10 cellular contexts compared by ENCODE assay signal in the genomic region with DNA sequence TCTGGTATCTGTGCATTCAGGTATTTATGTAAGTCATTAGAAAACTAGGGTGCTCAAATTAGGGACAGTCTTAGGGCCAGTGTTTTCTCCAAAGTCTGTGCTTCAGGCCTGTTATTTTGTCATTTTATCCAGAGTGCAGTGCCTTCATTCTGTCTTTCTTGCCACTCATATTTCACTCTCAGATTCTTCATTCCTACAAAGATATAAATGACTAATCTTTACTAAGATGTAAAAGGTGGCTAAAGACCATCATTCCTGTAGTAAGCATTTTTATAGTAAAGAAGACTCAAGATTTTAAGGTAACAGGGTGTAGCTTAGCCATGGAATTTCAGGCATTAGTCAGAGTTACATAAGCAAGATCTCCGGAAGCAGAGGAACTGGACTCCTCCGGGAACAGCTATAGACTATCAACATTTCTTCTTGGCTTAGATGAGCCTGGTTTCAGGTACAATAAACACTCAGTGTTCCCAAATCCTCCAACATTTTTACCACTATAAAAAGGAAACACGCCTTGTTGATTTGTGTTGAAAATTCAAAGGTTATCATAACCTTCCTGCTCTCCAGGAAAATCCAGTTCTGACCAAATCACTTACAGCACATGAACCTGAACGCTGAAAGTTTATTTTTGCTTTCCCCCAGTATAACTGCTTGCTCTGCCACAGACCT. TPM values are rescaled to one million over a fixed set of nuclear protein-coding genes. Genes with fewer than 3 reads are reported as not detected.
DNase-seq lines count a peak whose midpoint lies in the region; ATAC-seq, FAIRE-seq and TF ChIP-seq lines count a peak whose summit lies in the region.
"Had no signal": no experiment of that assay in that cellular context is flagged by ENCODE, and none has a peak within 500 bp of the region (broad histone marks: within the 10 kb centered on the region; RNA-seq: fewer than 3 reads in every experiment).

No MANE protein-coding gene starts in this region.

- ATAC-seq in mucosa of descending colon = peak; percentile 94

- intact Hi-C loops in mucosa of descending colon (cut with DNase I, micrococcal nuclease) = no loop called here

- H3K4me3 ChIP-seq in ACC112 (ENCODE audit: low read depth, low read length) (peak overlapping the region; percentile 39), esophagus (ENCODE audit: low read depth in 1 of 2, low read length in 2 of 2) (no peak overlapping the region), mucosa of descending colon (no peak overlapping the region)
- H3K4me3 ChIP-seq: SK-N-MC had no signal

- WGBS in esophagus, 2 donors = 26 to 32% methylated on average over 4 of the region's 4 CpGs

- H3K4me1 ChIP-seq in ACC112 (ENCODE audit: control insufficient read depth, insufficient read depth, low read length, unreplicated experiment) (peaks cover 21% of the 10 kb centered on the region), esophagus (ENCODE audit: control insufficient read depth in 2 of 2, insufficient read depth in 2 of 2, low read length in 1 of 2) (no peaks in the 10 kb centered on the region), mucosa of descending colon (ENCODE audit: low read depth) (peaks cover 14% of the 10 kb centered on the region)

- DNase-seq in RKO (ENCODE audit: low spot score) (peak; percentile 57), mucosa of descending colon (peak in 1 of 3 donors; percentile 28), HUDEP-2 (lab: John Stamatoyannopoulos, UW; ENCODE audit: unreplicated experiment in 76 of 76) (no peak), GM12892 (ENCODE audit: insufficient read length) (no peak), HuH-7 (ENCODE audit: low spot score) (no peak)
- no peak for DNase-seq in activated CD4-positive, CD25-positive, alpha-beta regulatory T cell (lab: John Stamatoyannopoulos, UW)
- DNase-seq: activated naive CD4-positive, alpha-beta T cell treated with anti-CD3 and anti-CD28 coated beads, Interleukin-2, amount 10 ng/mL, durations not matched to agents 7 days and 5 days had no signal

- peak overlapping the region; percentile 82 for H3K27ac ChIP-seq in ACC112 (ENCODE audit: low read depth, low read length)
- H3K27ac ChIP-seq in esophagus (ENCODE audit: low read depth in 2 of 2, low read length in 1 of 2) = peak overlapping the region; percentile 60 to 74
- H3K27ac ChIP-seq: SK-N-MC had no signal

- H3K9me3 ChIP-seq in esophagus (ENCODE audit: control insufficient read depth in 2 of 2, insufficient read depth in 1 of 2, low read depth in 1 of 2, low read length in 1 of 2) (no peaks in the 10 kb centered on the region), mucosa of descending colon (peaks cover 9% of the 10 kb centered on the region)

- TF ChIP-seq CTCF in mucosa of descending colon (IDR thresholded peaks at IDR 0.05) = no peak

- no peak for TF ChIP-seq POLR2A in GM12892 (IDR thresholded peaks at IDR 0.05; ENCODE audit: low read depth, low read length)

- no peaks in the 10 kb centered on the region for H3K27me3 ChIP-seq in ACC112 (ENCODE audit: insufficient read depth, low read length)
- H3K27me3 ChIP-seq in esophagus (ENCODE audit: control insufficient read depth in 1 of 2, insufficient read depth in 2 of 2, low read length in 2 of 2) = no peaks in the 10 kb centered on the region

- FAIRE-seq in GM12892 (lab: Jason Lieb, UNC) = no peak

- H3K36me3 ChIP-seq in ACC112 (ENCODE audit: insufficient read depth, low read length) (no peaks in the 10 kb centered on the region; the same call in 1 of the 2 replicates), esophagus (ENCODE audit: control insufficient read depth in 2 of 2, insufficient read depth in 2 of 2, low read length in 1 of 2) (no peaks in the 10 kb centered on the region), mucosa of descending colon (ENCODE audit: low read depth) (no peaks in the 10 kb centered on the region)

- H3K79me2 ChIP-seq in ACC112 (ENCODE audit: control insufficient read depth, insufficient read depth, low read length, unreplicated experiment) = no peaks in the 10 kb centered on the region

- peak overlapping the region; percentile 24 for H2AFZ ChIP-seq in ACC112 (ENCODE audit: low read length, unreplicated experiment)

RNA-seq across cellular contexts. Expression of gene SERPINB1, which starts 23.8 kb away (rescaled TPM):
- 100 to 1,000 TPM; 302 to 549 TPM for polyA plus RNA-seq in esophagus
- 100 to 1,000 TPM in 2 of 3 donors, 10 to 100 TPM in 1; 66.7 to 187 (median 132) TPM for total RNA-seq in mucosa of descending colon
- 7.5 TPM for polyA plus RNA-seq in GM12892 (2012; ENCODE audit: missing spikeins)

RNA-seq across cellular contexts. Expression of gene WRNIP1, which starts 52.7 kb away (rescaled TPM):
- 10 to 100 TPM; 50.0 to 71.2 TPM for polyA plus RNA-seq in esophagus
- total RNA-seq in mucosa of descending colon = 10 to 100 TPM; 39.0 to 41.1 (median 39.7) TPM
- 24.3 TPM for polyA plus RNA-seq in GM12892 (2012; ENCODE audit: missing spikeins)
